ENCODE assay signal across 8 cellular contexts in genomic region chr3:194487289-194488006, GRCh38. TPM values are rescaled to one million over a fixed set of nuclear protein-coding genes. Genes with fewer than 3 reads are reported as not detected.
DNase-seq lines count a peak whose midpoint lies in the region; ATAC-seq and TF ChIP-seq lines count a peak whose summit lies in the region.

No MANE protein-coding gene starts in this region.

- H3K79me2 ChIP-seq in neural cell (replicated peaks; ENCODE audit: insufficient read depth, low read length), result peaks cover 34% of the 10 kb centered on the region

- H3K9me3 Mint-ChIP-seq in activated T-cell treated with anti-CD3 and anti-CD28 coated beads, Interleukin-2, amount 50 U/mL, for 4 hours, result no peaks in the 10 kb centered on the region

- no peak for TF ChIP-seq CTCF in neural cell (IDR thresholded peaks at IDR 0.05; ENCODE audit: poor library complexity, severe bottlenecking)

- ATAC-seq in GM18508 (IDR thresholded peaks at IDR 0.05; ENCODE audit: insufficient read depth, unreplicated experiment) (peak; percentile 7), HG02678 (IDR thresholded peaks at IDR 0.05; ENCODE audit: unreplicated experiment) (peak; percentile 13)
- ATAC-seq in activated T-cell treated with anti-CD3 and anti-CD28 coated beads, Interleukin-2, amount 50 U/mL, for 4 hours, result peak; percentile 2 to 5

- no peaks in the 10 kb centered on the region for H3K27me3 ChIP-seq in neural cell (ENCODE audit: insufficient read depth, low read depth, low read length)

- no peaks in the 10 kb centered on the region for H3K27me3 Mint-ChIP-seq in activated T-cell treated with anti-CD3 and anti-CD28 coated beads, Interleukin-2, amount 50 U/mL, for 4 hours (ENCODE audit: low read depth)

- no peak overlapping the region for H3K4me2 ChIP-seq in neural cell (ENCODE audit: low read length)

- H3K4me3 ChIP-seq in neural cell (ENCODE audit: low read length), result peak overlapping the region; percentile 64
- H3K4me3 ChIP-seq in urinary bladder (ENCODE audit: low read depth, low read length), result peak overlapping the region; percentile 95

- H3K9ac ChIP-seq in neural cell (ENCODE audit: low read length), result peak overlapping the region; percentile 79

- no peaks in the 10 kb centered on the region for H3K9me2 ChIP-seq in neural cell (ENCODE audit: insufficient read depth, low read length)

- H2AFZ ChIP-seq in neural cell (ENCODE audit: low read depth, low read length), result peak overlapping the region; percentile 45

- peak overlapping the region; percentile 87 for H3K4me3 Mint-ChIP-seq in activated T-cell treated with anti-CD3 and anti-CD28 coated beads, Interleukin-2, amount 50 U/mL, for 4 hours

- peak; percentile 89 for DNase-seq in NCI-H2107 treated with DMSO at 0.1 percent for 48 hours (lab: John Stamatoyannopoulos, UW; ENCODE audit: unreplicated experiment)
- peak; percentile 19 for DNase-seq in activated T-cell treated with anti-CD3 and anti-CD28 coated beads, Interleukin-2, amount 50 U/mL, for 4 hours
- peak; percentile 39 for DNase-seq in fibroblast of gingiva (ENCODE audit: low read depth)
- DNase-seq in hippocampal formation (lab: John Stamatoyannopoulos, UW), result no peak

- H3F3A ChIP-seq in neural cell (ENCODE audit: insufficient read depth, low read length, poor library complexity, severe bottlenecking), result no peaks in the 10 kb centered on the region

- no peaks in the 10 kb centered on the region for H4K20me1 ChIP-seq in neural cell (ENCODE audit: insufficient read depth)

- no peaks in the 10 kb centered on the region for H3K9me3 ChIP-seq in neural cell (ENCODE audit: low read length)

- H3K4me1 ChIP-seq in urinary bladder (ENCODE audit: insufficient read depth), result no peaks in the 10 kb centered on the region

- H3K36me3 ChIP-seq in neural cell (ENCODE audit: insufficient read depth, low read length) (no peaks in the 10 kb centered on the region), urinary bladder (ENCODE audit: insufficient read depth) (no peaks in the 10 kb centered on the region)

- WGBS in urinary bladder, result 11% methylated on average over 51 of the region's 51 CpGs

- TF ChIP-seq EP300 in neural cell (conservative IDR thresholded peaks at IDR 0.05; ENCODE audit: poor library complexity, severe bottlenecking), result no peak

- peaks cover 55% of the 10 kb centered on the region for H3K4me1 Mint-ChIP-seq in activated T-cell treated with anti-CD3 and anti-CD28 coated beads, Interleukin-2, amount 50 U/mL, for 4 hours (ENCODE audit: low read depth)

- H3K27ac ChIP-seq in neural cell (ENCODE audit: low read length), result peak overlapping the region; percentile 59
- no peak overlapping the region for H3K27ac ChIP-seq in urinary bladder (ENCODE audit: low read depth)

- H3K36me3 Mint-ChIP-seq in activated T-cell treated with anti-CD3 and anti-CD28 coated beads, Interleukin-2, amount 50 U/mL, for 4 hours (ENCODE audit: insufficient read depth), result peaks cover 12% of the 10 kb centered on the region

- TF ChIP-seq RAD21 in neural cell (conservative IDR thresholded peaks at IDR 0.05), result no peak

TF ChIP-seq in neural cell, 6 proteins besides CTCF, POLR2A, EP300 and RAD21:
- TF ChIP-seq MXI1 (conservative IDR thresholded peaks at IDR 0.05; ENCODE audit: poor library complexity, severe bottlenecking) (no peak), SMC3 (conservative IDR thresholded peaks at IDR 0.05; ENCODE audit: poor library complexity) (no peak), TAF1 (IDR thresholded peaks at IDR 0.05; ENCODE audit: low read depth) (no peak), REST (IDR thresholded peaks at IDR 0.05; ENCODE audit: borderline replicate concordance) (no peak), POLR2AphosphoS5 (IDR thresholded peaks at IDR 0.05) (no peak), EZH2 (IDR thresholded peaks at IDR 0.05; ENCODE audit: borderline replicate concordance, insufficient read depth, low read length, poor library complexity, severe bottlenecking) (no peak)

RNA-seq across cellular contexts. Expression of gene ATP13A3, which starts 0.6 kb away (rescaled TPM):
- 100 to 1,000 TPM; 186 to 209 (median 188) TPM for total RNA-seq in activated T-cell treated with anti-CD3 and anti-CD28 coated beads, Interleukin-2, amount 50 U/mL, for 4 hours
- polyA plus RNA-seq in neural cell (60.1 and 64.7 TPM in 2 replicates), urinary bladder (20.3 TPM)
- polyA minus RNA-seq in neural cell, result 162 and 220 TPM in 2 replicates
- 111 TPM for total RNA-seq in urinary bladder

Comparison
In these comparisons a context has a peak if more than half of its experiments do, and no peak if none do; other contexts are left out.
1. DNase-seq: peak in NCI-H2107 treated with DMSO at 0.1 percent for 48 hours (single experiment), activated T-cell treated with anti-CD3 and anti-CD28 coated beads, Interleukin-2, amount 50 U/mL, for 4 hours (single experiment) and fibroblast of gingiva (single experiment); none in hippocampal formation (0 of 2).
2. Peak in every context shown above with its lines, with median percentiles within 50 percentile points of each other: ATAC-seq.